Comparison of ENCODE assay signal across 20 cellular contexts in genomic region chr3:120798346-120798745, GRCh38. TPM values are rescaled to one million over a fixed set of nuclear protein-coding genes. Genes with fewer than 3 reads are reported as not detected.
DNase-seq lines count a peak whose midpoint lies in the region; FAIRE-seq and TF ChIP-seq lines count a peak whose summit lies in the region.
"Had no signal": no experiment of that assay in that cellular context is flagged by ENCODE, and none has a peak within 500 bp of the region (broad histone marks: within the 10 kb centered on the region; RNA-seq: fewer than 3 reads in every experiment).

No MANE protein-coding gene starts in this region.

- TF ChIP-seq CTCF in fibroblast of mammary gland (conservative IDR thresholded peaks at IDR 0.05; ENCODE audit: control insufficient read depth, insufficient read depth, low read depth, low read length) = no peak
- TF ChIP-seq CTCF in neural progenitor cell (IDR thresholded peaks at IDR 0.05) = no peak

- no peaks in the 10 kb centered on the region for H3K27me3 ChIP-seq in neural progenitor cell
- H3K27me3 ChIP-seq: BLaER1 had no signal

- H3K9me3 ChIP-seq in neural progenitor cell (ENCODE audit: low read depth) = no peaks in the 10 kb centered on the region
- H3K9me3 ChIP-seq: BLaER1 had no signal

- no peak for FAIRE-seq in urothelium cell line (lab: Jason Lieb, UNC)
- FAIRE-seq: HTR-8/SVneo had no signal

- H3K4me1 Mint-ChIP-seq in neural progenitor cell = no peaks in the 10 kb centered on the region

- no peaks in the 10 kb centered on the region for H3K9me3 Mint-ChIP-seq in neural progenitor cell
- H3K9me3 Mint-ChIP-seq: CD8-positive, alpha-beta T cell had no signal

- H3K4me1 ChIP-seq in neural progenitor cell = no peaks in the 10 kb centered on the region

- no peak overlapping the region for H2AFZ ChIP-seq in neural progenitor cell (replicated peaks)

- no peaks in the 10 kb centered on the region for H3K36me3 Mint-ChIP-seq in neural progenitor cell
- H3K36me3 Mint-ChIP-seq: CD8-positive, alpha-beta T cell had no signal

- H3K27ac Mint-ChIP-seq in neural progenitor cell = no peak overlapping the region
- H3K27ac Mint-ChIP-seq: CD8-positive, alpha-beta T cell had no signal

- no peak overlapping the region for H3K4me3 ChIP-seq in fibroblast of mammary gland (ENCODE audit: control insufficient read depth, low read depth, low read length)
- H3K4me3 ChIP-seq in neural progenitor cell = no peak overlapping the region
- H3K4me3 ChIP-seq: BLaER1, GM12878 had no signal

- H3K4me3 Mint-ChIP-seq in neural progenitor cell = no peak overlapping the region
- H3K4me3 Mint-ChIP-seq: CD8-positive, alpha-beta T cell had no signal

- no peaks in the 10 kb centered on the region for H3K36me3 ChIP-seq in neural progenitor cell
- H3K36me3 ChIP-seq: BLaER1 had no signal

- no peak overlapping the region for H3K9ac ChIP-seq in neural progenitor cell
- H3K9ac ChIP-seq: BLaER1 had no signal

- no peaks in the 10 kb centered on the region for H4K20me1 ChIP-seq in neural progenitor cell (ENCODE audit: low read depth)
- H4K20me1 ChIP-seq: BLaER1 had no signal

- H3K27me3 Mint-ChIP-seq in neural progenitor cell (ENCODE audit: insufficient read depth, low read depth) = peaks cover 2% of the 10 kb centered on the region

- no peak overlapping the region for H3K27ac ChIP-seq in neural progenitor cell
- H3K27ac ChIP-seq: BLaER1, RWPE1 had no signal

- H3K79me2 ChIP-seq in neural progenitor cell (ENCODE audit: low read depth) = no peaks in the 10 kb centered on the region

- H3K4me2 ChIP-seq in neural progenitor cell = no peak overlapping the region
- H3K4me2 ChIP-seq: BLaER1 had no signal

- no peaks in the 10 kb centered on the region for H3F3A ChIP-seq in neural progenitor cell (ENCODE audit: low read depth)

- DNase-seq in EH (ENCODE audit: low read depth) = peak; percentile 10
- peak; percentile 68 for DNase-seq in LHCN-M2 (ENCODE audit: low read depth)
- DNase-seq in fibroblast of mammary gland (ENCODE audit: low read depth) = peak; percentile 76
- peak; percentile 22 for DNase-seq in myocyte (ENCODE audit: low read depth)
- no peak for DNase-seq in neural progenitor cell (ENCODE audit: low spot score)
- DNase-seq in urothelium cell line (ENCODE audit: low spot score) = no peak
- DNase-seq in NCI-H510A treated with DMSO at 0.1 percent for 48 hours (lab: John Stamatoyannopoulos, UW) = no peak
- DNase-seq in stimulated activated CD8-positive, alpha-beta memory T cell treated with anti-CD3 and anti-CD28 coated beads, Interleukin-4, amount 100 ng/mL, for 48 hours = no peak
- DNase-seq: CD8-positive, alpha-beta T cell; DMS79 treated with DMSO at 0.1 percent for 48 hours; GDM1; MV-4-11; NCI-H1417; NCI-H187 treated with DMSO at 0.1 percent for 48 hours; NCI-H345; NCI-H526 treated with DMSO at 0.1 percent for 48 hours had no signal

RNA-seq across cellular contexts. Expression of gene GTF2E1, which starts 55.8 kb away (rescaled TPM):
- total RNA-seq in LHCN-M2 (2014; rRNA removed) = 19.4 and 21.6 TPM in 2 replicates
- 6.8 TPM for polyA plus RNA-seq in LHCN-M2 (2012)
- 21.5 and 21.9 TPM in 2 replicates for total RNA-seq in myocyte
- 8.9 TPM for polyA plus RNA-seq in myocyte (2012)
- 42.2 and 78.2 TPM in 2 replicates for total RNA-seq in neural progenitor cell (ENCODE audit: low replicate concordance)

RNA-seq across cellular contexts. Expression of gene RABL3, which starts 56.0 kb away (rescaled TPM):
- 23.9 and 31.1 TPM in 2 replicates for total RNA-seq in LHCN-M2 (2014; rRNA removed)
- polyA plus RNA-seq in LHCN-M2 (2012) = 13.1 TPM
- 15.3 and 16.8 TPM in 2 replicates for total RNA-seq in myocyte
- polyA plus RNA-seq in myocyte (2012) = 9.9 TPM
- total RNA-seq in neural progenitor cell (ENCODE audit: low replicate concordance) = 10.3 and 25.0 TPM in 2 replicates

Comparison
In these comparisons a context has a peak if more than half of its experiments do, and no peak if none do; other contexts are left out.
1. DNase-seq: peak in EH (single experiment), LHCN-M2 (single experiment), fibroblast of mammary gland (single experiment) and myocyte (single experiment); none in neural progenitor cell (single experiment), urothelium cell line (single experiment), NCI-H510A treated with DMSO at 0.1 percent for 48 hours (single experiment) and stimulated activated CD8-positive, alpha-beta memory T cell treated with anti-CD3 and anti-CD28 coated beads, Interleukin-4, amount 100 ng/mL, for 48 hours (single experiment).